Comparison of ENCODE assay signal across 13 cellular contexts in the genomic region with DNA sequence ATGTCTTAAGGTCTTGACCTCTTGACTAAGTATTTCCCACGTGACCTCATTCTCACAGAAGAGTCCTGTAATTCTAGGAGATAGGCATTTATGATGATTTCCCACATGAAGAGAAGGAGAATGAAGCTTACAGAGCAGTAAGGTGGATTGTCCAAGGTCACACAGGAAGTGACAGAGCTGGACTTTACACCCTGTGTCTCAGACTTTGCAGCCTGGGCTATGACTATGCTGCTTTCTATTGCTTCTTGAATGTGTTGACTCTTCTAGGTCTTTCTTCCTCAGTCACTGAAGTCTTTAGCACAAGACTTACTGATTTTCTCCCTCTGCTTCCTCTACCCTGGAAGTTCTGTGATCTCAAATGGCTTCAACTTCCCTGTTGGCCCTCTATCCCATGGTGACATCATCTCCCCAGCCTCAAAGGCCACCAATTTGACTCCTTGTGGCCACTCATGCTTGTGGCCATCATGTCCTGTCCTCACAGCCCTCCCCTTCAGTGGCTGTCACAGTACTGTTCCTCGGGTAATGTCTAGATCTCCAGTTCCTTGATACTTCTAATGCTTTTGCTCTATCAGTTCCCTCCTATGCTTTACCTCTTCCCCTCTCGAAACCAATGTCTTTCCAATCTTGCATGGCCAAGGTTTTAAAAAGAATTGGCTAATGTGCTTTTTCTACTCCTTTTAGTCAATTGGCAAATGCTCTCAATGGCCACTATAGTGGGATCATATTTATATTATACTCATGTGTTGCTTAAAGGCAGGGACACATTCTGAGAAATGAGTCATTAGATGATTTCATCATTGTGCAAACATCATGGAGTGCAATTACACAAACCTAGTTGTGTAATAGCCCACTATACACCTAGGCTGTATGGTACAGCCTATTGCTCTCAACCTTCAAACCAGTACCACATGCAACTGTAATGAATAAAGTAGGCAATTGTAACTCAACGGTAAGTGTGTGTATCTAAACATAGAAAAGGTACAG.
DNase-seq lines count a peak whose midpoint lies in the region; ATAC-seq and TF ChIP-seq lines count a peak whose summit lies in the region.
"Had no signal": no experiment of that assay in that cellular context is flagged by ENCODE, and none has a peak within 500 bp of the region (broad histone marks: within the 10 kb centered on the region; RNA-seq: fewer than 3 reads in every experiment).

No MANE protein-coding gene starts in this region.

- peak overlapping the region; percentile 26 to 66 for H3K27ac ChIP-seq in left lung

- no peaks in the 10 kb centered on the region for H3K27me3 ChIP-seq in left lung
- H3K27me3 ChIP-seq: MG63 had no signal

- no peak overlapping the region for H3K4me3 ChIP-seq in AG10803 (ENCODE audit: low read length)
- H3K4me3 ChIP-seq in left lung: no peak overlapping the region
- H3K4me3 ChIP-seq: MG63 had no signal

- no peak for TF ChIP-seq CTCF in AG10803 (conservative IDR thresholded peaks at IDR 0.05; ENCODE audit: low read length)
- no peak for TF ChIP-seq CTCF in left lung (IDR thresholded peaks at IDR 0.05)

- DNase-seq in AG10803 (ENCODE audit: low read depth) (peak; percentile 85), LoVo (ENCODE audit: low spot score) (peak; percentile 42), amniotic epithelial cell (ENCODE audit: low read depth) (peak; percentile 90), left lung (no peak), NCI-H2171 (lab: John Stamatoyannopoulos, UW) (no peak), 8988T (no peak)
- DNase-seq in stimulated activated CD4-positive, alpha-beta T cell treated with anti-CD3 and anti-CD28 coated beads, Interleukin-12 subunit alpha, Interleukin-12 subunit beta, amount 100 ng/mL, for 4 hours: no peak
- DNase-seq: activated gamma-delta T cell; COR-L47; effector CD4-positive, alpha-beta T cell; MG63 had no signal

- no peaks in the 10 kb centered on the region for H3K9me3 ChIP-seq in left lung
- H3K9me3 ChIP-seq: MG63 had no signal

- intact Hi-C loops in left lung (cut with DNase I): no loop called here

- H3K36me3 ChIP-seq in left lung: no peaks in the 10 kb centered on the region
- H3K36me3 ChIP-seq: MG63 had no signal

- peaks cover 7 to 12% of the 10 kb centered on the region in 2 donors for H3K4me1 ChIP-seq in left lung

- ATAC-seq in left lung: peak; percentile 89
- no peak for ATAC-seq in GM18909 (IDR thresholded peaks at IDR 0.05; ENCODE audit: poor library complexity, unreplicated experiment)
- ATAC-seq: activated CD4-positive, CD25-positive, alpha-beta regulatory T cell treated with anti-CD3 and anti-CD28 coated beads, Interleukin-2, amount 50 U/mL, for 24 hours had no signal

Comparison
In these comparisons a context has a peak if more than half of its experiments do, and no peak if none do; other contexts are left out.
1. DNase-seq: peak in AG10803 (single experiment), LoVo (single experiment) and amniotic epithelial cell (single experiment); none in left lung (0 of 2), stimulated activated CD4-positive, alpha-beta T cell treated with anti-CD3 and anti-CD28 coated beads, Interleukin-12 subunit alpha, Interleukin-12 subunit beta, amount 100 ng/mL, for 4 hours (single experiment), NCI-H2171 (single experiment) and 8988T (single experiment).